In genomic region chr9:69981686-69982450, GRCh38 we compare ENCODE assay signal across 15 cellular contexts.
A peak's percentile ranks its signal among the peaks of the same experiment; 100 is the strongest.
DNase-seq lines count a peak whose midpoint lies in the region; ATAC-seq and TF ChIP-seq lines count a peak whose summit lies in the region.
"Had no signal": no experiment of that assay in that cellular context is flagged by ENCODE, and none has a peak within 500 bp of the region (broad histone marks: within the 10 kb centered on the region; RNA-seq: fewer than 3 reads in every experiment).

No MANE protein-coding gene starts in this region.

- H2BK5ac ChIP-seq in IMR-90 (ENCODE audit: low read depth, low read length, poor library complexity, severe bottlenecking), result peak overlapping the region; percentile 72

- ATAC-seq in IMR-90 (ENCODE audit: low read depth), result peak; percentile 92
- ATAC-seq in CD8-positive, alpha-beta T cell, result no peak

- no peak for TF ChIP-seq EP300 in SK-N-SH (IDR thresholded peaks at IDR 0.05; ENCODE audit: borderline replicate concordance in 1 of 2, low read depth in 1 of 2, low read length in 1 of 2)

- H3K9me3 ChIP-seq in A673 (ENCODE audit: low read depth, low read length, poor library complexity, severe bottlenecking), result no peaks in the 10 kb centered on the region
- H3K9me3 ChIP-seq in IMR-90 (ENCODE audit: control insufficient read depth, insufficient read depth, low read length), result no peaks in the 10 kb centered on the region
- H3K9me3 ChIP-seq in SK-N-SH, result no peaks in the 10 kb centered on the region
- H3K9me3 ChIP-seq in CD8-positive, alpha-beta memory T cell (ENCODE audit: low read length), result no peaks in the 10 kb centered on the region
- no peaks in the 10 kb centered on the region for H3K9me3 ChIP-seq in CD8-positive, alpha-beta T cell (ENCODE audit: low read length)

- H3K4ac ChIP-seq in IMR-90 (ENCODE audit: low read depth, low read length), result peak overlapping the region; percentile 78; the same call in 1 of the 2 replicates

- H3K27ac Mint-ChIP-seq in CD8-positive, alpha-beta memory T cell, result no peak overlapping the region
- H3K27ac Mint-ChIP-seq in CD8-positive, alpha-beta T cell, result no peak overlapping the region
- H3K27ac Mint-ChIP-seq: activated CD4-positive, alpha-beta memory T cell treated with anti-CD3 and anti-CD28 coated beads for 36 hours; activated naive CD8-positive, alpha-beta T cell; stimulated activated naive CD8-positive, alpha-beta T cell treated with anti-CD3 and anti-CD28 coated beads, Interleukin-15, Interleukin-2, amounts not matched to agents 100 ng/mL and 50 ng/mL, for 24 hours had no signal

- peak overlapping the region; percentile 37 to 84 for H4K8ac ChIP-seq in IMR-90 (ENCODE audit: low read depth in 2 of 2, low read length in 2 of 2)

- no peaks in the 10 kb centered on the region for H3K79me2 ChIP-seq in SK-N-SH (ENCODE audit: insufficient read depth)

- H3K4me1 Mint-ChIP-seq in CD8-positive, alpha-beta memory T cell, result no peaks in the 10 kb centered on the region
- H3K4me1 Mint-ChIP-seq in CD8-positive, alpha-beta T cell (ENCODE audit: low read depth), result no peaks in the 10 kb centered on the region

- H3K27ac ChIP-seq in A673 (ENCODE audit: low read depth, low read length, poor library complexity, severe bottlenecking) (no peak overlapping the region), IMR-90 (ENCODE audit: insufficient read depth, low read length) (peak overlapping the region; percentile 10; the same call in 1 of the 2 replicates), SK-N-SH (ENCODE audit: low read depth in 2 of 2, low read length in 1 of 2) (peak overlapping the region in 1 of 2 experiments; percentile 51; a peak in 2 of 4 replicates)
- H3K27ac ChIP-seq in CD8-positive, alpha-beta memory T cell (ENCODE audit: low read depth, low read length), result no peak overlapping the region
- H3K27ac ChIP-seq in CD8-positive, alpha-beta T cell (ENCODE audit: low read depth, low read length), result no peak overlapping the region

- no peaks in the 10 kb centered on the region for H3K79me1 ChIP-seq in IMR-90 (ENCODE audit: low read depth in 1 of 2, low read length in 2 of 2)

- dilution Hi-C loops in IMR-90 (cut with HindIII; ENCODE audit: low sequenced_read_pairs, unreplicated experiment), result no loop called here

- no peak overlapping the region for H2AK9ac ChIP-seq in IMR-90 (replicated peaks; ENCODE audit: low read depth, low read length, poor library complexity)

- H3K36me3 Mint-ChIP-seq in CD8-positive, alpha-beta memory T cell, result no peaks in the 10 kb centered on the region
- H3K36me3 Mint-ChIP-seq in CD8-positive, alpha-beta T cell, result no peaks in the 10 kb centered on the region
- H3K36me3 Mint-ChIP-seq: activated CD4-positive, alpha-beta memory T cell treated with anti-CD3 and anti-CD28 coated beads for 36 hours; activated naive CD8-positive, alpha-beta T cell had no signal

- peak overlapping the region; percentile 3; the same call in 1 of the 2 replicates for H4K5ac ChIP-seq in IMR-90 (ENCODE audit: low read depth, low read length)

- peak overlapping the region; percentile 87; the same call in 2 of the 3 replicates for H2BK15ac ChIP-seq in IMR-90 (ENCODE audit: low read depth, low read length)

- POLR2A ChIA-PET in A673 (lab: Charles Lee; ENCODE audit: low non-redundant PET) (no interaction called here), IMR-90 (lab: Charles Lee; ENCODE audit: unreplicated experiment) (no interaction called here), SK-N-SH (lab: Yijun Ruan, JAX) (no interaction called here)
- POLR2A ChIA-PET in CD8-positive, alpha-beta memory T cell (lab: Charles Lee), result no interaction called here
- POLR2A ChIA-PET in CD8-positive, alpha-beta T cell (lab: Charles Lee), result no interaction called here

- peaks cover 0 to 5% of the 10 kb centered on the region in 2 donors for H3K27me3 Mint-ChIP-seq in CD8-positive, alpha-beta memory T cell
- peaks cover 27% of the 10 kb centered on the region for H3K27me3 Mint-ChIP-seq in CD8-positive, alpha-beta T cell (ENCODE audit: low read depth)
- H3K27me3 Mint-ChIP-seq: activated CD4-positive, alpha-beta memory T cell treated with anti-CD3 and anti-CD28 coated beads for 36 hours had no signal

- H3K9me3 Mint-ChIP-seq in CD8-positive, alpha-beta memory T cell, result no peaks in the 10 kb centered on the region
- no peaks in the 10 kb centered on the region for H3K9me3 Mint-ChIP-seq in CD8-positive, alpha-beta T cell
- H3K9me3 Mint-ChIP-seq: activated CD4-positive, alpha-beta memory T cell treated with anti-CD3 and anti-CD28 coated beads for 36 hours; stimulated activated naive CD8-positive, alpha-beta T cell treated with anti-CD3 and anti-CD28 coated beads, Interleukin-15, Interleukin-2, amounts not matched to agents 100 ng/mL and 50 ng/mL, for 24 hours had no signal

- WGBS in IMR-90 (ENCODE audit: extremely low coverage in 2 of 2, insufficient read length in 1 of 2), 2 experiments, result no CpG with 5 or more reads among the region's 6 CpGs
- WGBS in SK-N-SH (ENCODE audit: low lambda C conversion rate), result 58% methylated on average over 6 of the region's 6 CpGs

- in situ Hi-C loops in IMR-90 (cut with MboI; ENCODE audit: low sequenced_read_pairs), result no loop called here

- peaks cover 3% of the 10 kb centered on the region; the same call in 1 of the 2 replicates for H3K9me1 ChIP-seq in IMR-90 (ENCODE audit: insufficient read depth, low read length)

- peak overlapping the region; percentile 91; the same call in 1 of the 2 replicates for H3K18ac ChIP-seq in IMR-90 (ENCODE audit: low read depth, low read length)

- TF ChIP-seq CTCF in A673 (conservative IDR thresholded peaks at IDR 0.05; ENCODE audit: low read depth, low read length) (no peak), IMR-90 (conservative IDR thresholded peaks at IDR 0.05; ENCODE audit: low read depth, low read length) (no peak), SK-N-SH (IDR thresholded peaks at IDR 0.05) (no peak)
- TF ChIP-seq CTCF in CD8-positive, alpha-beta T cell (IDR thresholded peaks at IDR 0.05), result no peak

- TF ChIP-seq POLR2A in IMR-90 (IDR thresholded peaks at IDR 0.05; ENCODE audit: low read depth, low read length), result no peak

- no peaks in the 10 kb centered on the region for H4K20me1 ChIP-seq in IMR-90 (ENCODE audit: insufficient read depth, low read length)
- no peaks in the 10 kb centered on the region for H4K20me1 ChIP-seq in SK-N-SH (ENCODE audit: insufficient read depth)

- H2AFZ ChIP-seq in IMR-90 (replicated peaks; ENCODE audit: low read length, poor library complexity) (no peak overlapping the region), SK-N-SH (ENCODE audit: low read depth) (peak overlapping the region; percentile 54; the same call in 1 of the 2 replicates)

- H3K4me3 ChIP-seq in A673 (ENCODE audit: low read depth, low read length, poor library complexity, severe bottlenecking) (no peak overlapping the region), IMR-90 (ENCODE audit: insufficient read depth, low read depth, low read length) (no peak overlapping the region), SK-N-SH (ENCODE audit: low read depth in 2 of 2, low read length in 1 of 2) (no peak overlapping the region)
- H3K4me3 ChIP-seq in CD8-positive, alpha-beta memory T cell (ENCODE audit: low read length), result no peak overlapping the region
- no peak overlapping the region for H3K4me3 ChIP-seq in CD8-positive, alpha-beta T cell (ENCODE audit: low read depth, low read length)

- peak overlapping the region; percentile 72 for H3K23ac ChIP-seq in IMR-90 (ENCODE audit: low read depth, low read length)

- no peak overlapping the region for H3K9ac ChIP-seq in IMR-90 (ENCODE audit: low read depth, low read length)
- peak overlapping the region; percentile 19; the same call in 1 of the 2 replicates for H3K9ac ChIP-seq in SK-N-SH

- no peak overlapping the region for H3K4me3 Mint-ChIP-seq in CD8-positive, alpha-beta memory T cell
- no peak overlapping the region for H3K4me3 Mint-ChIP-seq in CD8-positive, alpha-beta T cell
- H3K4me3 Mint-ChIP-seq: activated CD4-positive, alpha-beta memory T cell treated with anti-CD3 and anti-CD28 coated beads for 36 hours; activated naive CD8-positive, alpha-beta T cell; stimulated activated naive CD8-positive, alpha-beta T cell treated with anti-CD3 and anti-CD28 coated beads, Interleukin-15, Interleukin-2, amounts not matched to agents 100 ng/mL and 50 ng/mL, for 24 hours had no signal

- no TSS peak for BruUV-seq in A673 (replicated peaks; lab: Mats Ljungman, UMichigan)
- no TSS peak for BruUV-seq in IMR-90 (replicated peaks; lab: Mats Ljungman, UMichigan)

- H3K14ac ChIP-seq in IMR-90 (replicated peaks; ENCODE audit: low read depth, low read length), result peak overlapping the region; percentile 86

- no peak for TF ChIP-seq RAD21 in IMR-90 (IDR thresholded peaks at IDR 0.05; ENCODE audit: low read length)
- no peak for TF ChIP-seq RAD21 in SK-N-SH (IDR thresholded peaks at IDR 0.05; ENCODE audit: low read length)

- CTCF ChIA-PET in A673 (lab: Charles Lee) (no interaction called here), IMR-90 (lab: Yijun Ruan, JAX) (interaction anchor here (0.8 to 1.3 kb wide), 2 partner anchors 129 to 248 kb away, joined by 3 to 4 read pairs; no protein-coding TSS in a partner anchor), SK-N-SH (lab: Yijun Ruan, JAX) (interaction anchor here (0.9 to 5.1 kb wide), 7 partner anchors 8 to 620 kb away, joined by 3 to 40 read pairs (median 6); no protein-coding TSS in a partner anchor)
- CTCF ChIA-PET in CD8-positive, alpha-beta memory T cell (lab: Charles Lee), result no interaction called here
- CTCF ChIA-PET in CD8-positive, alpha-beta T cell (lab: Charles Lee), result no interaction called here

- DNase-seq in A673 (ENCODE audit: low spot score), result peak; percentile 9
- peak; percentile 77 for DNase-seq in IMR-90
- no peak for DNase-seq in SK-N-SH
- DNase-seq in glomerular visceral epithelial cell (ENCODE audit: extremely low spot score), result peak; percentile 75
- DNase-seq in CD1c-positive myeloid dendritic cell (ENCODE audit: extremely low spot score), result no peak
- no peak for DNase-seq in CD8-positive, alpha-beta memory T cell
- DNase-seq in posterior vena cava (ENCODE audit: low spot score), result no peak
- DNase-seq in CD8-positive, alpha-beta T cell, result no peak
- DNase-seq: activated CD4-positive, alpha-beta memory T cell treated with anti-CD3 and anti-CD28 coated beads for 36 hours; GF-D8; Karpas-422; occipital lobe; stimulated activated CD4-positive, alpha-beta T cell treated with anti-CD3 and anti-CD28 coated beads, Interleukin-2, amount 100 ng/mL, for 48 hours had no signal

- H3K9me2 ChIP-seq in SK-N-SH, result no peaks in the 10 kb centered on the region

- intact Hi-C loops in A673 (cut with micrococcal nuclease; ENCODE audit: unreplicated experiment) (no loop called here), IMR-90 (cut with micrococcal nuclease) (loop anchor here (5.0 kb wide), 1 partner anchor 105 kb away; no protein-coding TSS in a partner anchor), posterior vena cava (cut with DNase I) (no loop called here)
- intact Hi-C loops in CD8-positive, alpha-beta T cell (cut with DNase I, micrococcal nuclease), result no loop called here

- H2BK20ac ChIP-seq in IMR-90 (ENCODE audit: low read depth, low read length), result peak overlapping the region; percentile 85; the same call in 1 of the 2 replicates

- peak overlapping the region; percentile 67; the same call in 1 of the 2 replicates for H2AK5ac ChIP-seq in IMR-90 (ENCODE audit: low read depth, low read length)

- H3K56ac ChIP-seq in IMR-90 (ENCODE audit: extremely low read depth, insufficient read depth, low read length), result peak overlapping the region; percentile 2; the same call in 1 of the 2 replicates

- no peaks in the 10 kb centered on the region for H3F3A ChIP-seq in SK-N-SH (replicated peaks; ENCODE audit: insufficient read depth)

- no peaks in the 10 kb centered on the region for H3K4me1 ChIP-seq in A673 (ENCODE audit: insufficient read depth, low read length, poor library complexity, severe bottlenecking)
- peaks cover 7% of the 10 kb centered on the region; the same call in 1 of the 2 replicates for H3K4me1 ChIP-seq in IMR-90 (ENCODE audit: control insufficient read depth, insufficient read depth, low read length)
- H3K4me1 ChIP-seq in SK-N-SH (ENCODE audit: control insufficient read depth in 1 of 2, insufficient read depth in 2 of 2, low read depth in 1 of 2, low read length in 1 of 2), result peaks cover 3 to 14% of the 10 kb centered on the region in 2 experiments; a peak in 3 of 4 replicates
- no peaks in the 10 kb centered on the region for H3K4me1 ChIP-seq in CD8-positive, alpha-beta memory T cell (ENCODE audit: insufficient read depth, low read length)
- no peaks in the 10 kb centered on the region for H3K4me1 ChIP-seq in CD8-positive, alpha-beta T cell (ENCODE audit: insufficient read depth, low read length)

- H2BK120ac ChIP-seq in IMR-90 (ENCODE audit: low read depth, low read length), result peak overlapping the region; percentile 89

- H3K36me3 ChIP-seq in A673 (ENCODE audit: insufficient read depth, low read length, poor library complexity, severe bottlenecking), result no peaks in the 10 kb centered on the region
- no peaks in the 10 kb centered on the region for H3K36me3 ChIP-seq in IMR-90 (ENCODE audit: control insufficient read depth, insufficient read depth, low read length)
- no peaks in the 10 kb centered on the region for H3K36me3 ChIP-seq in SK-N-SH (replicated peaks in 1 of 2; ENCODE audit: control insufficient read depth in 1 of 2, insufficient read depth in 2 of 2, low read length in 1 of 2)
- no peaks in the 10 kb centered on the region for H3K36me3 ChIP-seq in CD8-positive, alpha-beta memory T cell (ENCODE audit: insufficient read depth, low read length)
- H3K36me3 ChIP-seq in CD8-positive, alpha-beta T cell (ENCODE audit: insufficient read depth, low read length), result no peaks in the 10 kb centered on the region

- peak overlapping the region; percentile 43 for H4K91ac ChIP-seq in IMR-90 (ENCODE audit: insufficient read depth, low read depth, low read length)

- H3K4me2 ChIP-seq in IMR-90 (ENCODE audit: low read depth, low read length) (no peak overlapping the region), SK-N-SH (peak overlapping the region; percentile 45)

- peaks cover 2% of the 10 kb centered on the region for H3K27me3 ChIP-seq in A673 (replicated peaks; ENCODE audit: insufficient read depth, low read depth, low read length, poor library complexity)
- H3K27me3 ChIP-seq in IMR-90 (ENCODE audit: control insufficient read depth, insufficient read depth, low read length), result no peaks in the 10 kb centered on the region
- no peaks in the 10 kb centered on the region for H3K27me3 ChIP-seq in SK-N-SH (ENCODE audit: insufficient read depth)
- H3K27me3 ChIP-seq in CD8-positive, alpha-beta memory T cell (ENCODE audit: insufficient read depth, low read length, poor library complexity, severe bottlenecking), result no peaks in the 10 kb centered on the region
- H3K27me3 ChIP-seq in CD8-positive, alpha-beta T cell (ENCODE audit: insufficient read depth, low read length), result no peaks in the 10 kb centered on the region

Comparison
In these comparisons a context has a peak if more than half of its experiments do, and no peak if none do; other contexts are left out.
1. DNase-seq: peak in A673 (single experiment), IMR-90 (single experiment) and glomerular visceral epithelial cell (single experiment); none in SK-N-SH (single experiment), CD1c-positive myeloid dendritic cell (single experiment), CD8-positive, alpha-beta memory T cell (0 of 5), posterior vena cava (single experiment) and CD8-positive, alpha-beta T cell (0 of 7).
2. CTCF ChIA-PET loops: an anchor here in IMR-90 (0.8 to 1.3 kb wide) and SK-N-SH (0.9 to 5.1 kb wide); none called in A673, CD8-positive, alpha-beta memory T cell and CD8-positive, alpha-beta T cell.